In the genomic region with DNA sequence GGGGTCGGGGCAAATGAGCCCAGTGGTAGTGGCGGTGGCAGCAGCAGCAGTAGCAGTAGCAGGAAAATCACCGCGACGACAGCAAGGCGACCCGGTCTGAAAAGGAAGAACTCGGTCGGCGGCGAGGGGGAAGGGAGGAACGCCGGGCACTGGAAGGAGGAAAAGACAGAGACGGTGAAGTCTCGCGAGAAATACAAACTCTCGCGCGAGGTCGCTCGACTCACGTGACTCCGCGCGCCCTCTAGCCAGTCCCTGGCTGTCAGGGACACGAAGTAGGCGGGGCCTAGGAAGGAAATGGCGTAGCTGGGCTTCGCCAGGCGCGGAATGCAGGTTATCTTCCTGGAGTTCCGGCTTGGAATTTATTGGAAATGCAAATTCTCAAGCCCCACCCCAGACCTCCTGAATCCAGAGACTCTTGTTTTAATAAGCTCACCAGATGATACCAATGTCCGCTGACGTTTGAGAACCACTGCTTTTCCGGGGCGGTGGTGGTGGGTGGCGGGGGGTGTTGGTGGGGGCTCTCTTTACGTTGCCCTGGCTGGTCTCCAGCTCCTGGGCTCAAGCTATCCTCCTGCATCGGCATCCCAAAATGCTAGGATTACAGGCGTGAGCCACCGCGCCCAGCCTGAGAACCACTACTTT, we compare ENCODE assay signal across 8 cellular contexts. TPM values are rescaled to one million over a fixed set of nuclear protein-coding genes. Genes with fewer than 3 reads are reported as not detected.
DNase-seq lines count a peak whose midpoint lies in the region; ATAC-seq and FAIRE-seq lines count a peak whose summit lies in the region.

Gene SMNDC1, minus strand, starts transcription at position 141 of the 642 bp plus-strand sequence. CDS start 1,333 bp downstream, outside the sequence.

- peaks cover 37% of the 10 kb centered on the region for H3K36me3 ChIP-seq in KOPT-K1 (ENCODE audit: insufficient read depth, low read length)
- H3K36me3 ChIP-seq in muscle layer of colon (ENCODE audit: insufficient read depth, low read length), result peaks cover 29% of the 10 kb centered on the region

- H3K36me3 Mint-ChIP-seq in activated T-cell treated with anti-CD3 and anti-CD28 coated beads, Interleukin-2, amount 50 U/mL, for 72 hours (ENCODE audit: insufficient read depth in 2 of 2), result peaks cover 11 to 31% of the 10 kb centered on the region in 2 donors

- H3K9ac ChIP-seq in muscle layer of colon (ENCODE audit: low read length), result peak within 1 kb of the TSS; percentile 70

- ATAC-seq in GM21786 (IDR thresholded peaks at IDR 0.05; ENCODE audit: unreplicated experiment) (peak; percentile 87), esophagus mucosa (peak; percentile 97)
- ATAC-seq in activated T-cell treated with anti-CD3 and anti-CD28 coated beads, Interleukin-2, amount 50 U/mL, for 72 hours (replicated peaks in 1 of 2), result peak; percentile 91

- H3K4me1 Mint-ChIP-seq in activated T-cell treated with anti-CD3 and anti-CD28 coated beads, Interleukin-2, amount 50 U/mL, for 72 hours (ENCODE audit: low read depth), result peaks cover 59% of the 10 kb centered on the region

- H3K4me3 ChIP-seq in muscle layer of colon (ENCODE audit: low read depth in 1 of 2, low read length in 2 of 2), result peak within 1 kb of the TSS; percentile 71 to 96

- no peaks in the 10 kb centered on the region for H3K27me3 Mint-ChIP-seq in activated T-cell treated with anti-CD3 and anti-CD28 coated beads, Interleukin-2, amount 50 U/mL, for 72 hours (ENCODE audit: low read depth)

- peak; percentile 94 for FAIRE-seq in RCC 7860 (lab: Jason Lieb, UNC)

- H3K9me3 ChIP-seq in KOPT-K1 (ENCODE audit: insufficient read depth, low read length, poor library complexity, severe bottlenecking) (no peaks in the 10 kb centered on the region), muscle layer of colon (ENCODE audit: low read length) (no peaks in the 10 kb centered on the region)

- peak within 1 kb of the TSS; percentile 96 for H3K27ac Mint-ChIP-seq in activated T-cell treated with anti-CD3 and anti-CD28 coated beads, Interleukin-2, amount 50 U/mL, for 72 hours

- H3K27me3 ChIP-seq in muscle layer of colon (ENCODE audit: control insufficient read depth in 1 of 2, insufficient read depth in 2 of 2, low read length in 2 of 2), result no peaks in the 10 kb centered on the region

- no peaks in the 10 kb centered on the region for H3K9me3 Mint-ChIP-seq in activated T-cell treated with anti-CD3 and anti-CD28 coated beads, Interleukin-2, amount 50 U/mL, for 72 hours

- H3K27ac ChIP-seq in KOPT-K1 (ENCODE audit: low read depth, low read length, poor library complexity, severe bottlenecking) (peak within 1 kb of the TSS; percentile 78), muscle layer of colon (ENCODE audit: low read depth, low read length) (peak within 1 kb of the TSS; percentile 87)

- H3K4me3 Mint-ChIP-seq in activated T-cell treated with anti-CD3 and anti-CD28 coated beads, Interleukin-2, amount 50 U/mL, for 72 hours, result peak within 1 kb of the TSS; percentile 93 to 97

- peaks cover 32% of the 10 kb centered on the region for H3K4me1 ChIP-seq in muscle layer of colon (ENCODE audit: insufficient read depth, low read length)

- DNase-seq in DMS79 (lab: John Stamatoyannopoulos, UW) (peak; percentile 79), RCC 7860 (ENCODE audit: low spot score) (peak; percentile 96)
- peak; percentile 97 for DNase-seq in activated T-cell treated with anti-CD3 and anti-CD28 coated beads, Interleukin-2, amount 50 U/mL, for 72 hours
- DNase-seq in stimulated activated CD8-positive, alpha-beta memory T cell treated with anti-CD3 and anti-CD28 coated beads, Interleukin-7, amount 100 ng/mL, for 24 hours (ENCODE audit: low read depth), result peak; percentile 93

RNA-seq across cellular contexts. Expression of gene SMNDC1, which starts in this region (rescaled TPM):
- total RNA-seq in activated T-cell treated with anti-CD3 and anti-CD28 coated beads, Interleukin-2, amount 50 U/mL, for 72 hours, result 10 to 100 TPM; 49.2 to 54.6 TPM
- 19.2 TPM for total RNA-seq in esophagus mucosa

Comparison
In these comparisons a context has a peak if more than half of its experiments do, and no peak if none do; other contexts are left out.
1. Peak in every context shown above with its lines: DNase-seq, ATAC-seq, H3K4me3 ChIP-seq and H3K27ac ChIP-seq.